ENCODE assay signal across 22 cellular contexts in genomic region chr10:126523071-126523470, GRCh38.
DNase-seq lines count a peak whose midpoint lies in the region; TF ChIP-seq lines count a peak whose summit lies in the region.
"Had no signal": no experiment of that assay in that cellular context is flagged by ENCODE, and none has a peak within 500 bp of the region (broad histone marks: within the 10 kb centered on the region; RNA-seq: fewer than 3 reads in every experiment).

No MANE protein-coding gene starts in this region.

- H3K9me3 Mint-ChIP-seq in osteocyte (ENCODE audit: unreplicated experiment), result no peaks in the 10 kb centered on the region
- H3K9me3 Mint-ChIP-seq: CD4-positive, alpha-beta T cell; CD8-positive, alpha-beta T cell had no signal

- peak; percentile 51 for DNase-seq in osteocyte (ENCODE audit: extremely low spot score, unreplicated experiment)
- no peak for DNase-seq in H4 (ENCODE audit: low spot score)
- DNase-seq: 8988T; ACHN; AML-193; BE2C; C1 segment of cervical spinal cord; Caco-2; Calu3; CD4-positive, alpha-beta memory T cell; CD4-positive, alpha-beta T cell; CD4-positive, CD25-positive, alpha-beta regulatory T cell; CD8-positive, alpha-beta memory T cell; CD8-positive, alpha-beta T cell; COR-L47; DMS 273 treated with DMSO at 0.1 percent for 48 hours; DMS79; DMS79 treated with DMSO at 0.1 percent for 48 hours; DND-41; EL had no signal

- H3K36me3 Mint-ChIP-seq in osteocyte (ENCODE audit: unreplicated experiment), result no peaks in the 10 kb centered on the region
- H3K36me3 Mint-ChIP-seq: CD14-positive monocyte; CD4-positive, alpha-beta memory T cell; CD4-positive, CD25-positive, alpha-beta regulatory T cell; CD8-positive, alpha-beta memory T cell; CD8-positive, alpha-beta T cell had no signal

- no peak overlapping the region for H3K4me3 Mint-ChIP-seq in osteocyte (ENCODE audit: unreplicated experiment)
- H3K4me3 Mint-ChIP-seq: B cell; CD14-positive monocyte; CD4-positive, alpha-beta memory T cell; CD4-positive, alpha-beta T cell; CD4-positive, CD25-positive, alpha-beta regulatory T cell; CD8-positive, alpha-beta memory T cell; CD8-positive, alpha-beta T cell had no signal

- no peak for TF ChIP-seq CTCF in osteocyte (IDR thresholded peaks at IDR 0.05)

- peaks cover 11% of the 10 kb centered on the region for H3K27me3 Mint-ChIP-seq in osteocyte (ENCODE audit: unreplicated experiment)

- no peak overlapping the region for H3K27ac Mint-ChIP-seq in osteocyte (ENCODE audit: unreplicated experiment)
- H3K27ac Mint-ChIP-seq: B cell; CD14-positive monocyte; CD4-positive, alpha-beta memory T cell; CD4-positive, alpha-beta T cell; CD4-positive, CD25-positive, alpha-beta regulatory T cell; CD8-positive, alpha-beta T cell had no signal

- H3K4me1 Mint-ChIP-seq in osteocyte (ENCODE audit: unreplicated experiment), result no peaks in the 10 kb centered on the region
- H3K4me1 Mint-ChIP-seq: B cell; CD14-positive monocyte; CD4-positive, alpha-beta memory T cell; CD4-positive, CD25-positive, alpha-beta regulatory T cell; CD8-positive, alpha-beta memory T cell had no signal
